8 cellular contexts compared by ENCODE assay signal in genomic region chr15:82710208-82710555, GRCh38. TPM values are rescaled to one million over a fixed set of nuclear protein-coding genes. Genes with fewer than 3 reads are reported as not detected.
DNase-seq lines count a peak whose midpoint lies in the region; ATAC-seq, FAIRE-seq and TF ChIP-seq lines count a peak whose summit lies in the region.

No MANE protein-coding gene starts in this region.

- FAIRE-seq in GM12878 (lab: Jason Lieb, UNC), result no peak

- H3K4me3 ChIP-seq in GM12878 (0 out of 2 replicates have a peak overlapping the region, but pooled peaks have one; percentile 68), lower leg skin (ENCODE audit: low read depth, poor library complexity, severe bottlenecking) (peak overlapping the region; percentile 46), tibial artery (peak overlapping the region; percentile 56 to 69)

- no peak for TF ChIP-seq RAD21 in GM12878 (IDR thresholded peaks at IDR 0.05; ENCODE audit: insufficient read depth, low read depth, low read length)

- no peaks in the 10 kb centered on the region for H3K79me2 ChIP-seq in GM12878 (ENCODE audit: control insufficient read depth, insufficient read depth, low read length)

- no peak for DNase-seq in activated naive CD4-positive, alpha-beta T cell treated with anti-CD3 and anti-CD28 coated beads, Interleukin-2, amount 10 ng/mL, durations not matched to agents 7 days and 5 days
- no peak for DNase-seq in activated naive CD4-positive, alpha-beta T cell treated with Interleukin-2 at 50 U/mL for 16 hours
- DNase-seq in GM12878 (ENCODE audit: low read depth, low spot score), result no peak
- no peak for DNase-seq in lower leg skin (ENCODE audit: low spot score in 2 of 2)
- DNase-seq in tibial artery, result no peak
- no peak for DNase-seq in NCI-H187 (lab: John Stamatoyannopoulos, UW)
- no peak for DNase-seq in NCI-H1436 treated with DMSO at 0.1 percent for 48 hours (lab: John Stamatoyannopoulos, UW)
- DNase-seq in HuH-7.5 (ENCODE audit: low spot score), result no peak

- RAD21 ChIA-PET in GM12878 (lab: Charles Lee; ENCODE audit: unreplicated experiment), result no interaction called here

- H3K27ac ChIP-seq in GM12878 (ENCODE audit: control insufficient read depth, insufficient read depth) (no peak overlapping the region), tibial artery (no peak overlapping the region)

- no peaks in the 10 kb centered on the region; a peak in 1 of 4 replicates for H3K27me3 ChIP-seq in GM12878 (replicated peaks in 1 of 2; ENCODE audit: control insufficient read depth in 2 of 2, insufficient read depth in 2 of 2, low read length in 1 of 2)
- peaks cover 0 to 30% of the 10 kb centered on the region in 2 donors for H3K27me3 ChIP-seq in tibial artery

- H3K4me1 ChIP-seq in GM12878 (ENCODE audit: control insufficient read depth, insufficient read depth, low read length) (0 out of 2 replicates have a peak, but pooled peaks cover 4% of the 10 kb centered on the region), tibial artery (peaks cover 0 to 17% (median 12%) of the 10 kb centered on the region in 4 donors)

- peak overlapping the region; percentile 93; the same call in 1 of the 2 replicates for H3K4me2 ChIP-seq in GM12878 (ENCODE audit: control insufficient read depth, insufficient read depth)

- CTCF ChIA-PET in activated naive CD4-positive, alpha-beta T cell treated with anti-CD3 and anti-CD28 coated beads, Interleukin-2, amount 10 ng/mL, durations not matched to agents 7 days and 5 days (lab: Charles Lee), result no interaction called here
- CTCF ChIA-PET in GM12878 (lab: Yijun Ruan, JAX), result no interaction called here

- in situ Hi-C loops in GM12878 (cut with MboI), result no loop called here

- no peak for ATAC-seq in GM12878

- no peaks in the 10 kb centered on the region for H3K9me3 ChIP-seq in GM12878 (replicated peaks; ENCODE audit: control insufficient read depth, insufficient read depth, low read length)
- H3K9me3 ChIP-seq in tibial artery, result no peaks in the 10 kb centered on the region

- SMC1A ChIA-PET in GM12878 (lab: Charles Lee; ENCODE audit: uncharacterized antibody, unreplicated experiment), result no interaction called here

- H3K27me3 Mint-ChIP-seq in activated naive CD4-positive, alpha-beta T cell treated with anti-CD3 and anti-CD28 coated beads, Interleukin-2, amount 10 ng/mL, durations not matched to agents 7 days and 5 days, result peaks cover 23% of the 10 kb centered on the region

- TF ChIP-seq CTCF in GM12878 (IDR thresholded peaks at IDR 0.05 in 2 of 3, conservative IDR thresholded peaks at IDR 0.05 in 1 of 3; ENCODE audit: control insufficient read depth in 2 of 3, extremely low read depth in 1 of 3, insufficient read depth in 1 of 3, low read depth in 3 of 3, low read length in 3 of 3), result no peak
- no peak for TF ChIP-seq CTCF in lower leg skin (IDR thresholded peaks at IDR 0.05)
- TF ChIP-seq CTCF in tibial artery (IDR thresholded peaks at IDR 0.05), result no peak

- TF ChIP-seq EP300 in GM12878 (IDR thresholded peaks at IDR 0.05; ENCODE audit: borderline replicate concordance in 1 of 2, control insufficient read depth in 1 of 2, low read depth in 2 of 2, low read length in 2 of 2), result no peak

- no peaks in the 10 kb centered on the region for H4K20me1 ChIP-seq in GM12878 (ENCODE audit: control insufficient read depth, insufficient read depth)

- H3K9ac ChIP-seq in GM12878 (ENCODE audit: control insufficient read depth, insufficient read depth, low read length), result no peak overlapping the region

- no peaks in the 10 kb centered on the region for H3K36me3 Mint-ChIP-seq in activated naive CD4-positive, alpha-beta T cell treated with anti-CD3 and anti-CD28 coated beads, Interleukin-2, amount 10 ng/mL, durations not matched to agents 7 days and 5 days

- POLR2A ChIA-PET in GM12878 (lab: Charles Lee), result no interaction called here

- intact Hi-C loops in GM12878 (cut with micrococcal nuclease; ENCODE audit: unreplicated experiment), result no loop called here
- intact Hi-C loops in lower leg skin (cut with DNase I; ENCODE audit: low total_unique reads), result no loop called here
- intact Hi-C loops in tibial artery (cut with DNase I; ENCODE audit: low total_unique reads), result no loop called here

- no peaks in the 10 kb centered on the region for H3K9me3 Mint-ChIP-seq in activated naive CD4-positive, alpha-beta T cell treated with anti-CD3 and anti-CD28 coated beads, Interleukin-2, amount 10 ng/mL, durations not matched to agents 7 days and 5 days

- H3K4me3 Mint-ChIP-seq in activated naive CD4-positive, alpha-beta T cell treated with anti-CD3 and anti-CD28 coated beads, Interleukin-2, amount 10 ng/mL, durations not matched to agents 7 days and 5 days, result peak overlapping the region; percentile 53

- 30% methylated on average over 14 of the region's 14 CpGs for WGBS in GM12878 (ENCODE audit: insufficient coverage, insufficient replicate concordance, low lambda C conversion rate, missing lambda C conversion rate)
- WGBS in lower leg skin, 2 donors, result 12 to 13% methylated on average over 14 of the region's 14 CpGs

- H3K27ac Mint-ChIP-seq in activated naive CD4-positive, alpha-beta T cell treated with anti-CD3 and anti-CD28 coated beads, Interleukin-2, amount 10 ng/mL, durations not matched to agents 7 days and 5 days, result no peak overlapping the region

- no peak for TF ChIP-seq POLR2A in GM12878 (IDR thresholded peaks at IDR 0.05; ENCODE audit: low read depth, low read length)
- TF ChIP-seq POLR2A in lower leg skin (IDR thresholded peaks at IDR 0.05), result no peak

- H3K36me3 ChIP-seq in GM12878 (ENCODE audit: control insufficient read depth in 2 of 2, insufficient read depth in 2 of 2, low read length in 1 of 2) (no peaks in the 10 kb centered on the region), tibial artery (no peaks in the 10 kb centered on the region)

- BruUV-seq in GM12878 (replicated peaks; lab: Mats Ljungman, UMichigan), result no TSS peak

- H3K4me1 Mint-ChIP-seq in activated naive CD4-positive, alpha-beta T cell treated with anti-CD3 and anti-CD28 coated beads, Interleukin-2, amount 10 ng/mL, durations not matched to agents 7 days and 5 days, result no peaks in the 10 kb centered on the region

- peak overlapping the region; percentile 48 for H2AFZ ChIP-seq in GM12878 (ENCODE audit: control insufficient read depth, low read depth, low read length)

TF ChIP-seq in GM12878, 131 proteins besides CTCF, POLR2A, EP300 and RAD21:
- no peak for TF ChIP-seq TAF1 (IDR thresholded peaks at IDR 0.05; ENCODE audit: borderline replicate concordance, low read depth, low read length)
- no peak for TF ChIP-seq SREBF1 (IDR thresholded peaks at IDR 0.05; ENCODE audit: low read length)
- no peak for TF ChIP-seq FOXK2 (IDR thresholded peaks at IDR 0.05)
- TF ChIP-seq CHD1 (IDR thresholded peaks at IDR 0.05; ENCODE audit: low read depth, low read length), result no peak
- no peak for TF ChIP-seq NFYA (IDR thresholded peaks at IDR 0.05; ENCODE audit: borderline replicate concordance, low read depth, low read length)

RNA-seq across cellular contexts. Expression of gene AP3B2, which starts 0.5 kb away (rescaled TPM):
- not detected in 2 replicates for total RNA-seq in GM12878 (2013; cell fraction: nucleolus; rRNA removed)
- total RNA-seq in GM12878 (2014; rRNA removed) (not detected in 2 replicates), GM12878 (2014; rRNA removed; fragmentation: Illumina TruSeq; extraction: Trizol) (not detected in 2 replicates), GM12878 (2021) (not detected in 2 replicates), lower leg skin (1 to 10 TPM; 1.3 to 6.2 (median 2.4) TPM)
- not detected for polyA plus RNA-seq in GM12878 (2011; ENCODE audit: low read depth)
- polyA plus RNA-seq in GM12878 (2011; rRNA removed) (not detected in 2 replicates), GM12878 (2014; fragmentation: Illumina TruSeq; extraction: Trizol) (not detected in 2 replicates), GM12878 (2014; fragmentation: Nextera tagmentation; extraction: Ambion mirVana) (not detected), GM12878 (2014; rRNA removed) (not detected in 2 replicates), GM12878 (2016; fragmentation: Nextera tagmentation; extraction: Ambion mirVana) (not detected)
- polyA plus RNA-seq in GM12878 (2011; cell fraction: cytosol; rRNA removed), result not detected in 2 replicates
- not detected in 2 replicates for polyA plus RNA-seq in GM12878 (2011; cell fraction: nucleus; rRNA removed)
- polyA plus RNA-seq in GM12878 (2012), result 0.03 and 0.12 TPM in 2 replicates
- not detected in 2 replicates for polyA minus RNA-seq in GM12878 (2011; rRNA and poly(A)+ RNA removed)
- polyA minus RNA-seq in GM12878 (2011; cell fraction: cytosol; rRNA and poly(A)+ RNA removed), result not detected in 2 replicates
- polyA minus RNA-seq in GM12878 (2011; cell fraction: nucleus; rRNA and poly(A)+ RNA removed), result not detected in 2 replicates
